Comparison of ENCODE assay signal across 1 cellular context in the genomic region with DNA sequence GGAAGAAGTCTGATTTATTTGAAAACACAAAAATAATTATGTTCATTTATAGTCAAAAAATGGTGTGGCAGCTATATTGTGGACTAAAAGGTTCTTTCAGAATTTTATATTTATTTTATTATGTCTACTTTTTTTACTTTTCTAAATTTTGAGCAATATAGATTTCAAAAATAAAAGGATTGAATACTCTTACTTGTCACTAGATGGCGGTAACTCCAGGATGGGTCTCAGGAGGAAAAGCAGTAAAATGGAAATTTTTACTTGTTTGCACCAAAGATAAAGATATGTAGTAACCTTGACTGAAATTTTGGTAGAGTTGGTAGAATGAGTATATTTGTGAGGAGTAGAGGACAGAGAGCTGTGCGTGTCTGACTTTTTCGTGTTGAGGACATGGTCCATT.
TF ChIP-seq lines count a peak whose summit lies in the region.

No MANE protein-coding gene starts in this region.

TF ChIP-seq in H1, 55 proteins besides CTCF, POLR2A, EP300 and RAD21 (continued from another document):
- TF ChIP-seq MAX (IDR thresholded peaks at IDR 0.05) = no peak
- TF ChIP-seq GTF2F1 (IDR thresholded peaks at IDR 0.05; ENCODE audit: borderline replicate concordance, low read depth, low read length) = no peak
- TF ChIP-seq KDM1A (IDR thresholded peaks at IDR 0.05; ENCODE audit: borderline replicate concordance, low read length) = no peak
- no peak for TF ChIP-seq CHD7 (IDR thresholded peaks at IDR 0.05; ENCODE audit: insufficient replicate concordance, low read length)
- no peak for TF ChIP-seq SIX5 (IDR thresholded peaks at IDR 0.05; ENCODE audit: low read depth, low read length)
TF ChIP-seq in H1: peak in this region for 0.
